22 cellular contexts compared by ENCODE assay signal in the genomic region with DNA sequence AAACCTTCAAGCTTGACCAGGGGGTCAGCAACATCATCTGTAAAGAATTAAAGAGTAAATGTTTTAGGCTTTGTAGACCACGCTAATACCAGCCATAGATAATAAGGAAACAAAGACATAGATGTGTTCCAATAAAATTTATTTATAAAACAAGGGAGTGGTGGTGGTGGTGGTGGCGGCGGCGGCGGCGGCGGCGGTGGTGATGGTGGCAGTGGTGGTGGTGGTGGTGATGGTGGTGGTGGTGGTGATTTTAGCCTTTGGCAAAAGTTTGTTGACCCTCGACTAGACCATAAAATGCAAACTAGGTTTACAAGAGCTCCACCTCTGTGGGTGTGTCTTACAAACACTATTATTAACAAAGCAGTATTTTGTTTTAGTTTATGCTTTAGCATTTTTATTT.
"Had no signal": no experiment of that assay in that cellular context is flagged by ENCODE, and none has a peak within 500 bp of the region (broad histone marks: within the 10 kb centered on the region; RNA-seq: fewer than 3 reads in every experiment).

No MANE protein-coding gene starts in this region.

- H3K4me3 ChIP-seq: colonic mucosa, coronary artery, dorsolateral prefrontal cortex, esophagus muscularis mucosa, esophagus squamous epithelium, gastrocnemius medialis, gastroesophageal sphincter, heart left ventricle, heart right ventricle had no signal

- DNase-seq: colonic mucosa; cortex of kidney; dermis blood vessel endothelial cell; dorsolateral prefrontal cortex; effector CD4-positive, alpha-beta T cell; effector CD8-positive, alpha-beta T cell; effector memory CD4-positive, alpha-beta T cell; effector memory CD8-positive, alpha-beta T cell; endodermal cell; erythroblast; esophagus squamous epithelium; foreskin fibroblast; foreskin keratinocyte; foreskin melanocyte; gastrocnemius medialis; glutamatergic neuron; head of caudate nucleus; heart left ventricle; heart right ventricle had no signal
